In the genomic region with DNA sequence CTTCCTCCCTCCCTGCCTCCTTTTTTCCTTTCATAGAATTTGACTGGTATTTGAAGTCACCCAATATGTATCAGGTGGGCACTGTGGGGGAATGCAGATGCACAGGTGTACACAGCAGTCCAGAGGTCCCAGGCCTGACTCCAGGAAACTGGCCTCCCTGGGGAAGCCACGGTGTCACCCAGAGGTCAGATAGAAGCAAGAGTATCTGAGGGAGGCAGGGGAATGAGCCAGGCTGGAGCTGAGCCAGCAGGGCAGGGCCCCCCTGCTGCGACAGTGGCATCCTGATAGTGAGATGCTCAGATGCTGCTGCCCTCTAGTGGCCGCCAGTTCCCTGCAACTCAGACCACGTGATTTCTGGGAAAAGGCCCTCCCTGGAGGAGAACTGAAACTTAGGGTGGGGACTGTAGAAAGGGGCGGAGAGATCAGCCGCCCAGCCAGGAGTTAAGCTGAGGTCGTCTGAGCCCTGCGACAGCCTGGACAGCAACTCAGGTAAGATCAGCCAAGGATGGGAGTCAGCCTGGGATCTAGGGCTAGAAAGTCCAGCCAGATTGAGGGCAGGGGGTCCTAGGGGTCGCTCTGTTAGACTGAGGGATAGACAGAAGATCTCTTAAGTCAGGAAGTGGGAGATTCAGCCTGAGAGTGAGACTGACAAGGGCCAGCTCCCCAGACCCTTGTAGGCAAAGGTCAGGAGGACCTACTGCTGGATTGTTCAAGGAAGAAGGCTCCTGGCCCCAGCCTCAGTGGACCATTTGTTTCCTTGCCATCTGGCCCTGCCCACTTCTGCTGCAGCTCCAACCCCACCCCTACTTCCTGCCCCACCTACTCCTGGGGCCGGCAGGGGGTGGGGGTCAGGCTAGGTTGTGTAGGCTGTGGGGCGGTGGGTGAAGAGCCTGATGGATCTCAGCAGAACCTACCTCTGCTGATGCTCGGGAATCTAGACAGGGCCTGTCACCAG, we compare ENCODE assay signal across 1 cellular context.
TF ChIP-seq lines count a peak whose summit lies in the region.

A gene with protein sequence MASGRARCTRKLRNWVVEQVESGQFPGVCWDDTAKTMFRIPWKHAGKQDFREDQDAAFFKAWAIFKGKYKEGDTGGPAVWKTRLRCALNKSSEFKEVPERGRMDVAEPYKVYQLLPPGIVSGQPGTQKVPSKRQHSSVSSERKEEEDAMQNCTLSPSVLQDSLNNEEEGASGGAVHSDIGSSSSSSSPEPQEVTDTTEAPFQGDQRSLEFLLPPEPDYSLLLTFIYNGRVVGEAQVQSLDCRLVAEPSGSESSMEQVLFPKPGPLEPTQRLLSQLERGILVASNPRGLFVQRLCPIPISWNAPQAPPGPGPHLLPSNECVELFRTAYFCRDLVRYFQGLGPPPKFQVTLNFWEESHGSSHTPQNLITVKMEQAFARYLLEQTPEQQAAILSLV (plus strand): TSS at position 416 of the 955 bp plus-strand sequence. CDS start 880 bp downstream, outside the sequence.

TF ChIP-seq in HepG2, 621 proteins besides CTCF, POLR2A, EP300 and RAD21 (continued from another document and continues in another):
- TF ChIP-seq, protein P1, sequence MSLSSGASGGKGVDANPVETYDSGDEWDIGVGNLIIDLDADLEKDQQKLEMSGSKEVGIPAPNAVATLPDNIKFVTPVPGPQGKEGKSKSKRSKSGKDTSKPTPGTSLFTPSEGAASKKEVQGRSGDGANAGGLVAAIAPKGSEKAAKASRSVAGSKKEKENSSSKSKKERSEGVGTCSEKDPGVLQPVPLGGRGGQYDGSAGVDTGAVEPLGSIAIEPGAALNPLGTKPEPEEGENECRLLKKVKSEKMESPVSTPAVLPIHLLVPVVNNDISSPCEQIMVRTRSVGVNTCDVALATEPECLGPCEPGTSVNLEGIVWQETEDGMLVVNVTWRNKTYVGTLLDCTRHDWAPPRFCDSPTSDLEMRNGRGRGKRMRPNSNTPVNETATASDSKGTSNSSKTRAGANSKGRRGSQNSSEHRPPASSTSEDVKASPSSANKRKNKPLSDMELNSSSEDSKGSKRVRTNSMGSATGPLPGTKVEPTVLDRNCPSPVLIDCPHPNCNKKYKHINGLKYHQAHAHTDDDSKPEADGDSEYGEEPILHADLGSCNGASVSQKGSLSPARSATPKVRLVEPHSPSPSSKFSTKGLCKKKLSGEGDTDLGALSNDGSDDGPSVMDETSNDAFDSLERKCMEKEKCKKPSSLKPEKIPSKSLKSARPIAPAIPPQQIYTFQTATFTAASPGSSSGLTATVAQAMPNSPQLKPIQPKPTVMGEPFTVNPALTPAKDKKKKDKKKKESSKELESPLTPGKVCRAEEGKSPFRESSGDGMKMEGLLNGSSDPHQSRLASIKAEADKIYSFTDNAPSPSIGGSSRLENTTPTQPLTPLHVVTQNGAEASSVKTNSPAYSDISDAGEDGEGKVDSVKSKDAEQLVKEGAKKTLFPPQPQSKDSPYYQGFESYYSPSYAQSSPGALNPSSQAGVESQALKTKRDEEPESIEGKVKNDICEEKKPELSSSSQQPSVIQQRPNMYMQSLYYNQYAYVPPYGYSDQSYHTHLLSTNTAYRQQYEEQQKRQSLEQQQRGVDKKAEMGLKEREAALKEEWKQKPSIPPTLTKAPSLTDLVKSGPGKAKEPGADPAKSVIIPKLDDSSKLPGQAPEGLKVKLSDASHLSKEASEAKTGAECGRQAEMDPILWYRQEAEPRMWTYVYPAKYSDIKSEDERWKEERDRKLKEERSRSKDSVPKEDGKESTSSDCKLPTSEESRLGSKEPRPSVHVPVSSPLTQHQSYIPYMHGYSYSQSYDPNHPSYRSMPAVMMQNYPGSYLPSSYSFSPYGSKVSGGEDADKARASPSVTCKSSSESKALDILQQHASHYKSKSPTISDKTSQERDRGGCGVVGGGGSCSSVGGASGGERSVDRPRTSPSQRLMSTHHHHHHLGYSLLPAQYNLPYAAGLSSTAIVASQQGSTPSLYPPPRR (CRISPR knock-in tag; IDR thresholded peaks at IDR 0.05; ENCODE audit: borderline replicate concordance), result peak; percentile 66; the same call in 1 of the 2 replicates
- TF ChIP-seq ELF3 (CRISPR knock-in tag; IDR thresholded peaks at IDR 0.05) (peak; percentile 99), HOXA7 (CRISPR knock-in tag; IDR thresholded peaks at IDR 0.05) (no peak), ZNF75D (CRISPR knock-in tag; IDR thresholded peaks at IDR 0.05; ENCODE audit: borderline replicate concordance) (no peak), MTF2 (CRISPR knock-in tag; IDR thresholded peaks at IDR 0.05; ENCODE audit: borderline replicate concordance) (no peak; the same call in 1 of the 2 replicates), MAZ (IDR thresholded peaks at IDR 0.05; ENCODE audit: borderline replicate concordance, low read depth, low read length) (peak; percentile 91), MAZ (CRISPR knock-in tag; IDR thresholded peaks at IDR 0.05; ENCODE audit: low read depth) (peak; percentile 99), FOXA1 (IDR thresholded peaks at IDR 0.05) (no peak), FOXA1 (CRISPR knock-in tag; IDR thresholded peaks at IDR 0.05) (peak; percentile 81), CREM (IDR thresholded peaks at IDR 0.05) (peak; percentile 77), CREM (CRISPR knock-in tag; IDR thresholded peaks at IDR 0.05) (no peak; the same call in 1 of the 2 replicates), ZNF7 (CRISPR knock-in tag; IDR thresholded peaks at IDR 0.05) (peak; percentile 91), PLRG1 (conservative IDR thresholded peaks at IDR 0.05) (no peak), ZNF441 (CRISPR knock-in tag; IDR thresholded peaks at IDR 0.05; ENCODE audit: borderline replicate concordance) (peak; percentile 88; the same call in 1 of the 2 replicates), ZNF460 (CRISPR knock-in tag; IDR thresholded peaks at IDR 0.05; ENCODE audit: borderline replicate concordance) (peak; percentile 70; the same call in 1 of the 2 replicates), ZNF124 (CRISPR knock-in tag; IDR thresholded peaks at IDR 0.05) (peak; percentile 97), TMF1 (CRISPR knock-in tag; IDR thresholded peaks at IDR 0.05; ENCODE audit: low read depth) (peak; percentile 38; the same call in 1 of the 2 replicates), ZNF317 (CRISPR knock-in tag; IDR thresholded peaks at IDR 0.05) (peak; percentile 88), KMT2B (CRISPR knock-in tag; IDR thresholded peaks at IDR 0.05) (peak; percentile 91), GFI1 (CRISPR knock-in tag; IDR thresholded peaks at IDR 0.05; ENCODE audit: borderline replicate concordance) (peak; percentile 95), SALL2 (CRISPR knock-in tag; IDR thresholded peaks at IDR 0.05) (peak; percentile 100), RBFOX2 (IDR thresholded peaks at IDR 0.05; ENCODE audit: low read depth, low read length) (no peak; the same call in 1 of the 2 replicates), SMAD3 (CRISPR knock-in tag; IDR thresholded peaks at IDR 0.05) (peak; percentile 100), ZNF251 (CRISPR knock-in tag; IDR thresholded peaks at IDR 0.05) (no peak), SNRNP70 (IDR thresholded peaks at IDR 0.05; ENCODE audit: low read depth, low read length) (no peak), CEBPB (IDR thresholded peaks at IDR 0.05; ENCODE audit: borderline replicate concordance, low read depth, low read length) (no peak; the same call in 1 of the 2 replicates), ZFX (CRISPR knock-in tag; IDR thresholded peaks at IDR 0.05; ENCODE audit: low read depth) (peak; percentile 84), ZNF598 (CRISPR knock-in tag; IDR thresholded peaks at IDR 0.05; ENCODE audit: borderline replicate concordance) (peak; percentile 96), ZNF101 (CRISPR knock-in tag; IDR thresholded peaks at IDR 0.05; ENCODE audit: borderline replicate concordance, low read depth) (no peak), WIZ (CRISPR knock-in tag; IDR thresholded peaks at IDR 0.05) (peak; percentile 83; the same call in 1 of the 2 replicates), SIN3A (IDR thresholded peaks at IDR 0.05; ENCODE audit: borderline replicate concordance, low read depth, low read length) (peak; percentile 96), CEBPG (CRISPR knock-in tag; IDR thresholded peaks at IDR 0.05) (peak; percentile 87), ATRX (CRISPR knock-in tag; IDR thresholded peaks at IDR 0.05; ENCODE audit: borderline replicate concordance) (no peak)
- TF ChIP-seq, protein P2, sequence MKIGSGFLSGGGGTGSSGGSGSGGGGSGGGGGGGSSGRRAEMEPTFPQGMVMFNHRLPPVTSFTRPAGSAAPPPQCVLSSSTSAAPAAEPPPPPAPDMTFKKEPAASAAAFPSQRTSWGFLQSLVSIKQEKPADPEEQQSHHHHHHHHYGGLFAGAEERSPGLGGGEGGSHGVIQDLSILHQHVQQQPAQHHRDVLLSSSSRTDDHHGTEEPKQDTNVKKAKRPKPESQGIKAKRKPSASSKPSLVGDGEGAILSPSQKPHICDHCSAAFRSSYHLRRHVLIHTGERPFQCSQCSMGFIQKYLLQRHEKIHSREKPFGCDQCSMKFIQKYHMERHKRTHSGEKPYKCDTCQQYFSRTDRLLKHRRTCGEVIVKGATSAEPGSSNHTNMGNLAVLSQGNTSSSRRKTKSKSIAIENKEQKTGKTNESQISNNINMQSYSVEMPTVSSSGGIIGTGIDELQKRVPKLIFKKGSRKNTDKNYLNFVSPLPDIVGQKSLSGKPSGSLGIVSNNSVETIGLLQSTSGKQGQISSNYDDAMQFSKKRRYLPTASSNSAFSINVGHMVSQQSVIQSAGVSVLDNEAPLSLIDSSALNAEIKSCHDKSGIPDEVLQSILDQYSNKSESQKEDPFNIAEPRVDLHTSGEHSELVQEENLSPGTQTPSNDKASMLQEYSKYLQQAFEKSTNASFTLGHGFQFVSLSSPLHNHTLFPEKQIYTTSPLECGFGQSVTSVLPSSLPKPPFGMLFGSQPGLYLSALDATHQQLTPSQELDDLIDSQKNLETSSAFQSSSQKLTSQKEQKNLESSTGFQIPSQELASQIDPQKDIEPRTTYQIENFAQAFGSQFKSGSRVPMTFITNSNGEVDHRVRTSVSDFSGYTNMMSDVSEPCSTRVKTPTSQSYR (CRISPR knock-in tag; IDR thresholded peaks at IDR 0.05; ENCODE audit: borderline replicate concordance), result peak; percentile 80
- TF ChIP-seq, protein P3, sequence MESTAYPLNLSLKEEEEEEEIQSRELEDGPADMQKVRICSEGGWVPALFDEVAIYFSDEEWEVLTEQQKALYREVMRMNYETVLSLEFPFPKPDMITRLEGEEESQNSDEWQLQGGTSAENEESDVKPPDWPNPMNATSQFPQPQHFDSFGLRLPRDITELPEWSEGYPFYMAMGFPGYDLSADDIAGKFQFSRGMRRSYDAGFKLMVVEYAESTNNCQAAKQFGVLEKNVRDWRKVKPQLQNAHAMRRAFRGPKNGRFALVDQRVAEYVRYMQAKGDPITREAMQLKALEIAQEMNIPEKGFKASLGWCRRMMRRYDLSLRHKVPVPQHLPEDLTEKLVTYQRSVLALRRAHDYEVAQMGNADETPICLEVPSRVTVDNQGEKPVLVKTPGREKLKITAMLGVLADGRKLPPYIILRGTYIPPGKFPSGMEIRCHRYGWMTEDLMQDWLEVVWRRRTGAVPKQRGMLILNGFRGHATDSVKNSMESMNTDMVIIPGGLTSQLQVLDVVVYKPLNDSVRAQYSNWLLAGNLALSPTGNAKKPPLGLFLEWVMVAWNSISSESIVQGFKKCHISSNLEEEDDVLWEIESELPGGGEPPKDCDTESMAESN (CRISPR knock-in tag; conservative IDR thresholded peaks at IDR 0.05), result peak; percentile 95; the same call in 1 of the 2 replicates
- TF ChIP-seq, protein P4, sequence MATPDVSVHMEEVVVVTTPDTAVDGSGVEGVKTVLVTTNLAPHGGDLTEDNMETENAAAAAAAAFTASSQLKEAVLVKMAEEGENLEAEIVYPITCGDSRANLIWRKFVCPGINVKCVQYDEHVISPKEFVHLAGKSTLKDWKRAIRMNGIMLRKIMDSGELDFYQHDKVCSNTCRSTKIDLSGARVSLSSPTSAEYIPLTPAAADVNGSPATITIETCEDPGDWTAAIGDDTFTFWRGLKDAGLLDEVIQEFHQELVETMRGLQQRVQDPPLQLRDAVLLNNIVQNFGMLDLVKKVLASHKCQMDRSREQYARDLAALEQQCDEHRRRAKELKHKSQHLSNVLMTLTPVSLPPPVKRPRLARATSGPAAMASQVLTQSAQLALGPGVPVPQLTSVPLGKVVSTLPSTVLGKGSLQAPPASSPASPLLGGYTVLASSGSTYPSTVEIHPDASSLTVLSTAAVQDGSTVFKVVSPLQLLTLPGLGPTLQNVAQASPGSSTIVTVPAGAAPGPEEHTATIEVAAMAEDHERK (CRISPR knock-in tag; IDR thresholded peaks at IDR 0.05; ENCODE audit: low read depth), result peak; percentile 68; the same call in 1 of the 2 replicates
- TF ChIP-seq, protein P5, sequence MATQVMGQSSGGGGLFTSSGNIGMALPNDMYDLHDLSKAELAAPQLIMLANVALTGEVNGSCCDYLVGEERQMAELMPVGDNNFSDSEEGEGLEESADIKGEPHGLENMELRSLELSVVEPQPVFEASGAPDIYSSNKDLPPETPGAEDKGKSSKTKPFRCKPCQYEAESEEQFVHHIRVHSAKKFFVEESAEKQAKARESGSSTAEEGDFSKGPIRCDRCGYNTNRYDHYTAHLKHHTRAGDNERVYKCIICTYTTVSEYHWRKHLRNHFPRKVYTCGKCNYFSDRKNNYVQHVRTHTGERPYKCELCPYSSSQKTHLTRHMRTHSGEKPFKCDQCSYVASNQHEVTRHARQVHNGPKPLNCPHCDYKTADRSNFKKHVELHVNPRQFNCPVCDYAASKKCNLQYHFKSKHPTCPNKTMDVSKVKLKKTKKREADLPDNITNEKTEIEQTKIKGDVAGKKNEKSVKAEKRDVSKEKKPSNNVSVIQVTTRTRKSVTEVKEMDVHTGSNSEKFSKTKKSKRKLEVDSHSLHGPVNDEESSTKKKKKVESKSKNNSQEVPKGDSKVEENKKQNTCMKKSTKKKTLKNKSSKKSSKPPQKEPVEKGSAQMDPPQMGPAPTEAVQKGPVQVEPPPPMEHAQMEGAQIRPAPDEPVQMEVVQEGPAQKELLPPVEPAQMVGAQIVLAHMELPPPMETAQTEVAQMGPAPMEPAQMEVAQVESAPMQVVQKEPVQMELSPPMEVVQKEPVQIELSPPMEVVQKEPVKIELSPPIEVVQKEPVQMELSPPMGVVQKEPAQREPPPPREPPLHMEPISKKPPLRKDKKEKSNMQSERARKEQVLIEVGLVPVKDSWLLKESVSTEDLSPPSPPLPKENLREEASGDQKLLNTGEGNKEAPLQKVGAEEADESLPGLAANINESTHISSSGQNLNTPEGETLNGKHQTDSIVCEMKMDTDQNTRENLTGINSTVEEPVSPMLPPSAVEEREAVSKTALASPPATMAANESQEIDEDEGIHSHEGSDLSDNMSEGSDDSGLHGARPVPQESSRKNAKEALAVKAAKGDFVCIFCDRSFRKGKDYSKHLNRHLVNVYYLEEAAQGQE (IDR thresholded peaks at IDR 0.05; ENCODE audit: borderline replicate concordance in 1 of 2, low read depth in 1 of 2, low read length in 2 of 2), result peak in 1 of 2 experiments; percentile 76; a peak in 2 of 4 replicates
- TF ChIP-seq, protein P6, sequence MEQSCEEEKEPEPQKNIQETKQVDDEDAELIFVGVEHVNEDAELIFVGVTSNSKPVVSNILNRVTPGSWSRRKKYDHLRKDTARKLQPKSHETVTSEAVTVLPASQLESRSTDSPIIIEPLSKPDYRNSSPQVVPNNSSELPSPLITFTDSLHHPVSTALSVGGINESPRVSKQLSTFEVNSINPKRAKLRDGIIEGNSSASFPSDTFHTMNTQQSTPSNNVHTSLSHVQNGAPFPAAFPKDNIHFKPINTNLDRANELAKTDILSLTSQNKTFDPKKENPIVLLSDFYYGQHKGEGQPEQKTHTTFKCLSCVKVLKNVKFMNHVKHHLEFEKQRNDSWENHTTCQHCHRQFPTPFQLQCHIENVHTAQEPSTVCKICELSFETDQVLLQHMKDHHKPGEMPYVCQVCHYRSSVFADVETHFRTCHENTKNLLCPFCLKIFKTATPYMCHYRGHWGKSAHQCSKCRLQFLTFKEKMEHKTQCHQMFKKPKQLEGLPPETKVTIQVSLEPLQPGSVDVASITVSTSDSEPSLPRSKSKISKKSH (CRISPR knock-in tag; IDR thresholded peaks at IDR 0.05; ENCODE audit: borderline replicate concordance), result peak; percentile 88
- TF ChIP-seq, protein P7, sequence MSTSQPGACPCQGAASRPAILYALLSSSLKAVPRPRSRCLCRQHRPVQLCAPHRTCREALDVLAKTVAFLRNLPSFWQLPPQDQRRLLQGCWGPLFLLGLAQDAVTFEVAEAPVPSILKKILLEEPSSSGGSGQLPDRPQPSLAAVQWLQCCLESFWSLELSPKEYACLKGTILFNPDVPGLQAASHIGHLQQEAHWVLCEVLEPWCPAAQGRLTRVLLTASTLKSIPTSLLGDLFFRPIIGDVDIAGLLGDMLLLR (CRISPR knock-in tag; IDR thresholded peaks at IDR 0.05), result peak; percentile 86
